ENCODE assay signal across 12 cellular contexts in genomic region chr1:216456682-216457081, GRCh38. TPM values are rescaled to one million over a fixed set of nuclear protein-coding genes. Genes with fewer than 3 reads are reported as not detected.
DNase-seq lines count a peak whose midpoint lies in the region; ATAC-seq, FAIRE-seq and TF ChIP-seq lines count a peak whose summit lies in the region.
"Had no signal": no experiment of that assay in that cellular context is flagged by ENCODE, and none has a peak within 500 bp of the region (broad histone marks: within the 10 kb centered on the region; RNA-seq: fewer than 3 reads in every experiment).

No MANE protein-coding gene starts in this region.

- H3K9ac ChIP-seq in IMR-90 (ENCODE audit: low read depth, low read length) (peak overlapping the region; percentile 32), mesenchymal stem cell (ENCODE audit: low read length) (no peak overlapping the region)

- H4K8ac ChIP-seq in IMR-90 (ENCODE audit: low read depth in 2 of 2, low read length in 2 of 2): peak overlapping the region; percentile 33 to 73; a peak in 3 of 4 replicates
- no peak overlapping the region for H4K8ac ChIP-seq in mesenchymal stem cell (ENCODE audit: low read length)

- H3K18ac ChIP-seq in IMR-90 (ENCODE audit: low read depth, low read length): peak overlapping the region; percentile 98
- H3K18ac ChIP-seq in mesenchymal stem cell (ENCODE audit: low read depth in 1 of 2, low read length in 2 of 2): peak overlapping the region in 1 of 2 experiments; percentile 80

- FAIRE-seq in bronchial epithelial cell (lab: Jason Lieb, UNC): no peak
- no peak for FAIRE-seq in GM19239 (lab: Jason Lieb, UNC)

- H2BK12ac ChIP-seq in mesenchymal stem cell (ENCODE audit: low read length in 2 of 2): no peak overlapping the region

- intact Hi-C loops in IMR-90 (cut with micrococcal nuclease): no loop called here

- H2AK5ac ChIP-seq in IMR-90 (ENCODE audit: low read depth, low read length) (peak overlapping the region; percentile 3; the same call in 1 of the 2 replicates), mesenchymal stem cell (ENCODE audit: low read length, severe bottlenecking) (no peak overlapping the region)

- H2BK5ac ChIP-seq in IMR-90 (ENCODE audit: low read depth, low read length, poor library complexity, severe bottlenecking): peak overlapping the region; percentile 65
- H2BK5ac ChIP-seq in mesenchymal stem cell (ENCODE audit: low read depth, low read length, poor library complexity, severe bottlenecking): no peak overlapping the region

- H3K23ac ChIP-seq in IMR-90 (ENCODE audit: low read depth, low read length) (0 out of 2 replicates have a peak overlapping the region, but pooled peaks have one; percentile 15), mesenchymal stem cell (ENCODE audit: low read length in 2 of 2) (no peak overlapping the region)

- no peaks in the 10 kb centered on the region for H3K79me1 ChIP-seq in IMR-90 (ENCODE audit: low read depth in 1 of 2, low read length in 2 of 2)
- no peaks in the 10 kb centered on the region for H3K79me1 ChIP-seq in mesenchymal stem cell (replicated peaks; ENCODE audit: low read length, poor library complexity, severe bottlenecking)

- H2BK15ac ChIP-seq in IMR-90 (ENCODE audit: low read depth, low read length) (peak overlapping the region; percentile 75; the same call in 2 of the 3 replicates), mesenchymal stem cell (ENCODE audit: low read depth, poor library complexity, severe bottlenecking) (no peak overlapping the region)

- H4K5ac ChIP-seq in IMR-90 (ENCODE audit: low read depth, low read length): peak overlapping the region; percentile 94

- no peak overlapping the region for H2AK9ac ChIP-seq in IMR-90 (replicated peaks; ENCODE audit: low read depth, low read length, poor library complexity)

- peak overlapping the region; percentile 94 for H2BK120ac ChIP-seq in IMR-90 (ENCODE audit: low read depth, low read length)
- no peak overlapping the region for H2BK120ac ChIP-seq in mesenchymal stem cell (ENCODE audit: low read depth, low read length)

- no TSS peak for BruUV-seq in IMR-90 (replicated peaks; lab: Mats Ljungman, UMichigan)

- H3K4me2 ChIP-seq in IMR-90 (ENCODE audit: low read depth, low read length): peak overlapping the region; percentile 32; the same call in 1 of the 2 replicates
- no peak overlapping the region for H3K4me2 ChIP-seq in mesenchymal stem cell (ENCODE audit: low read length, poor library complexity, severe bottlenecking)

- in situ Hi-C loops in IMR-90 (cut with MboI; ENCODE audit: low sequenced_read_pairs): no loop called here

- POLR2A ChIA-PET in IMR-90 (lab: Charles Lee; ENCODE audit: unreplicated experiment): interaction anchor here (0.6 to 0.7 kb wide), 2 partner anchors 234 to 499 kb away, joined by 3 read pairs; no protein-coding TSS in a partner anchor

- no peak overlapping the region for H3K4me3 ChIP-seq in AG09309 (ENCODE audit: control insufficient read depth, low read depth, low read length)
- no peak overlapping the region for H3K4me3 ChIP-seq in IMR-90 (ENCODE audit: insufficient read depth, low read depth, low read length)
- H3K4me3 ChIP-seq in bronchial epithelial cell (ENCODE audit: low read depth, low read length): no peak overlapping the region
- no peak overlapping the region for H3K4me3 ChIP-seq in mesenchymal stem cell (ENCODE audit: insufficient read depth in 1 of 2, low read depth in 1 of 2, low read length in 2 of 2)
- H3K4me3 ChIP-seq: cardiac muscle cell, mucosa of descending colon had no signal

- H3K27me3 ChIP-seq in IMR-90 (ENCODE audit: control insufficient read depth, insufficient read depth, low read length) (no peaks in the 10 kb centered on the region), bronchial epithelial cell (ENCODE audit: control insufficient read depth, insufficient read depth, low read length) (no peaks in the 10 kb centered on the region), mesenchymal stem cell (ENCODE audit: control insufficient read depth in 1 of 2, insufficient read depth in 1 of 2, low read length in 2 of 2) (no peaks in the 10 kb centered on the region)
- H3K27me3 ChIP-seq: cardiac muscle cell had no signal

- H3K9me3 ChIP-seq in IMR-90 (ENCODE audit: control insufficient read depth, insufficient read depth, low read length): no peaks in the 10 kb centered on the region
- H3K9me3 ChIP-seq in mesenchymal stem cell (ENCODE audit: control insufficient read depth, low read length): no peaks in the 10 kb centered on the region
- H3K9me3 ChIP-seq: mucosa of descending colon had no signal

- TF ChIP-seq CTCF in AG09309 (IDR thresholded peaks at IDR 0.05; ENCODE audit: control insufficient read depth, insufficient read depth, low read depth, low read length, missing control alignments): no peak
- TF ChIP-seq CTCF in IMR-90 (conservative IDR thresholded peaks at IDR 0.05; ENCODE audit: low read depth, low read length): no peak
- TF ChIP-seq CTCF in bronchial epithelial cell (IDR thresholded peaks at IDR 0.05; ENCODE audit: insufficient read depth, low read length, severe bottlenecking): no peak

- DNase-seq in AG09309 (ENCODE audit: low read depth): peak; percentile 8
- DNase-seq in IMR-90: peak; percentile 87
- DNase-seq in bronchial epithelial cell (ENCODE audit: low read depth): peak; percentile 84
- peak; percentile 75 for DNase-seq in mesenchymal stem cell
- DNase-seq in GM19239 (ENCODE audit: insufficient read length, low spot score): no peak
- no peak for DNase-seq in T-helper 9 cell
- DNase-seq: AML-193, mucosa of descending colon, NCI-H1436 treated with DMSO at 0.1 percent for 48 hours had no signal

- peak overlapping the region; percentile 87 for H2BK20ac ChIP-seq in IMR-90 (ENCODE audit: low read depth, low read length)

- H3K4me1 ChIP-seq in IMR-90 (ENCODE audit: control insufficient read depth, insufficient read depth, low read length): peaks cover 13% of the 10 kb centered on the region
- peaks cover 2% of the 10 kb centered on the region for H3K4me1 ChIP-seq in mesenchymal stem cell (ENCODE audit: control insufficient read depth, insufficient read depth, low read depth, low read length)

- peak overlapping the region; percentile 72 for H3K14ac ChIP-seq in IMR-90 (replicated peaks; ENCODE audit: low read depth, low read length)
- H3K14ac ChIP-seq in mesenchymal stem cell (ENCODE audit: low read length in 2 of 2): no peak overlapping the region

- H2AFZ ChIP-seq in IMR-90 (replicated peaks; ENCODE audit: low read length, poor library complexity) (peak overlapping the region; percentile 47), mesenchymal stem cell (ENCODE audit: low read depth, low read length) (peak overlapping the region; percentile 82)

- TF ChIP-seq RAD21 in IMR-90 (IDR thresholded peaks at IDR 0.05; ENCODE audit: low read length): no peak

- H3K36me3 ChIP-seq in IMR-90 (ENCODE audit: control insufficient read depth, insufficient read depth, low read length) (no peaks in the 10 kb centered on the region), bronchial epithelial cell (ENCODE audit: control insufficient read depth, insufficient read depth, low read length) (no peaks in the 10 kb centered on the region), mesenchymal stem cell (ENCODE audit: control insufficient read depth in 1 of 2, insufficient read depth in 2 of 2, low read depth in 1 of 2, low read length in 2 of 2) (no peaks in the 10 kb centered on the region)
- H3K36me3 ChIP-seq: cardiac muscle cell had no signal

- CTCF ChIA-PET in IMR-90 (lab: Yijun Ruan, JAX): no interaction called here

- peak overlapping the region; percentile 85 for H3K4ac ChIP-seq in IMR-90 (ENCODE audit: low read depth, low read length)
- no peak overlapping the region for H3K4ac ChIP-seq in mesenchymal stem cell (ENCODE audit: low read depth in 1 of 2, low read length in 2 of 2)

- peaks cover 3% of the 10 kb centered on the region; the same call in 1 of the 2 replicates for H3K9me1 ChIP-seq in IMR-90 (ENCODE audit: insufficient read depth, low read length)

- WGBS in IMR-90 (ENCODE audit: extremely low coverage in 2 of 2, insufficient read length in 1 of 2), 2 experiments: no CpG with 5 or more reads among the region's 3 CpGs
- WGBS in mesenchymal stem cell: 40% methylated on average over 2 of the region's 3 CpGs

- peak overlapping the region; percentile 82 for H3K27ac ChIP-seq in IMR-90 (ENCODE audit: insufficient read depth, low read length)
- H3K27ac ChIP-seq in mesenchymal stem cell (ENCODE audit: low read length, poor library complexity, severe bottlenecking): peak overlapping the region; percentile 72
- H3K27ac ChIP-seq: cardiac muscle cell had no signal

- ATAC-seq in IMR-90 (ENCODE audit: low read depth) (peak; percentile 83), GM21515 (IDR thresholded peaks at IDR 0.05; ENCODE audit: unreplicated experiment) (no peak), HG03175 (IDR thresholded peaks at IDR 0.05; ENCODE audit: unreplicated experiment) (no peak)
- ATAC-seq: mucosa of descending colon had no signal

- H3K56ac ChIP-seq in IMR-90 (ENCODE audit: extremely low read depth, insufficient read depth, low read length): peak overlapping the region; percentile 69

- H4K91ac ChIP-seq in IMR-90 (ENCODE audit: insufficient read depth, low read depth, low read length) (peak overlapping the region; percentile 75), mesenchymal stem cell (ENCODE audit: low read length) (no peak overlapping the region)

- H4K20me1 ChIP-seq in IMR-90 (ENCODE audit: insufficient read depth, low read length): no peaks in the 10 kb centered on the region

- dilution Hi-C loops in IMR-90 (cut with HindIII; ENCODE audit: low sequenced_read_pairs, unreplicated experiment): no loop called here

- TF ChIP-seq POLR2A in IMR-90 (IDR thresholded peaks at IDR 0.05; ENCODE audit: low read depth, low read length): no peak

TF ChIP-seq in IMR-90, 13 proteins besides CTCF, POLR2A, EP300 and RAD21 (continues in another document):
- peak; percentile 32; the same call in 1 of the 2 replicates for TF ChIP-seq MAFK (IDR thresholded peaks at IDR 0.05; ENCODE audit: low read depth, low read length)
- TF ChIP-seq FOS (IDR thresholded peaks at IDR 0.05; ENCODE audit: low read depth, low read length): peak; percentile 55
- TF ChIP-seq ELK1 (IDR thresholded peaks at IDR 0.05; ENCODE audit: borderline replicate concordance, low read depth, low read length): no peak

RNA-seq across cellular contexts. Expression of gene USH2A, which starts 33.4 kb away (rescaled TPM):
- total RNA-seq in IMR-90 (2012; rRNA removed): under 0.01 TPM in 2 replicates
- 0.01 and 0.02 TPM in 2 replicates for polyA plus RNA-seq in IMR-90 (2012; rRNA removed)
- under 0.01 and 0.01 TPM in 2 replicates for polyA plus RNA-seq in IMR-90 (2012; cell fraction: cytosol; rRNA removed)
- under 0.01 and 0.02 TPM in 2 replicates for polyA plus RNA-seq in IMR-90 (2012; cell fraction: nucleus; rRNA removed; ENCODE audit: low replicate concordance)
- under 0.01 TPM in 1 of 2 replicates, not detected in the other for total RNA-seq in bronchial epithelial cell
- polyA plus RNA-seq in mesenchymal stem cell (2013, experiment 1 of 2): not detected
- under 0.01 TPM for polyA plus RNA-seq in mesenchymal stem cell (2013, experiment 2 of 2)
- polyA plus RNA-seq: cardiac muscle cell had no signal

Comparison
In these comparisons a context has a peak if more than half of its experiments do, and no peak if none do; other contexts are left out.
1. DNase-seq: peak in AG09309 (single experiment), IMR-90 (single experiment), bronchial epithelial cell (single experiment) and mesenchymal stem cell (single experiment); none in GM19239 (single experiment) and T-helper 9 cell (single experiment).